In genomic region chr17:59707971-59708425, GRCh38 we compare ENCODE assay signal across 7 cellular contexts. TPM values are rescaled to one million over a fixed set of nuclear protein-coding genes. Genes with fewer than 3 reads are reported as not detected.
DNase-seq lines count a peak whose midpoint lies in the region; ATAC-seq and TF ChIP-seq lines count a peak whose summit lies in the region.

No MANE protein-coding gene starts in this region.

- no peaks in the 10 kb centered on the region for H3K9me3 Mint-ChIP-seq in endothelial cell (ENCODE audit: unreplicated experiment)

- peaks cover 23% of the 10 kb centered on the region for H3K27me3 Mint-ChIP-seq in endothelial cell (ENCODE audit: unreplicated experiment)

- POLR2A ChIA-PET in Panc1 (lab: Charles Lee), result interaction anchor here (0.5 to 2.3 kb wide), 8 partner anchors 49 to 414 kb away, joined by 3 to 12 read pairs (median 4); no protein-coding TSS in a partner anchor

- no TSS peak for BruUV-seq in Panc1 (replicated peaks; lab: Mats Ljungman, UMichigan)

- H2AFZ ChIP-seq in neural cell (ENCODE audit: low read depth, low read length), result peak overlapping the region; percentile 81

- in situ Hi-C loops in Panc1 (cut with HindIII; ENCODE audit: low pct_unique_long_range_greater_than_20kb, low sequenced_read_pairs), result no loop called here

- no peaks in the 10 kb centered on the region for H3F3A ChIP-seq in neural cell (ENCODE audit: insufficient read depth, low read length, poor library complexity, severe bottlenecking)

- intact Hi-C loops in Panc1 (cut with micrococcal nuclease; ENCODE audit: unreplicated experiment), result no loop called here

- peaks cover 6% of the 10 kb centered on the region for H3K36me3 Mint-ChIP-seq in endothelial cell (ENCODE audit: low read depth, unreplicated experiment)

- H3K27me3 ChIP-seq in Panc1 (ENCODE audit: control insufficient read depth, insufficient read depth, low read length) (no peaks in the 10 kb centered on the region), neural cell (ENCODE audit: insufficient read depth, low read depth, low read length) (no peaks in the 10 kb centered on the region)

- H3K4me3 ChIP-seq in Panc1 (ENCODE audit: low read depth in 2 of 2, low read length in 2 of 2) (peak overlapping the region; percentile 99), neural cell (ENCODE audit: low read length) (peak overlapping the region; percentile 83)

- no peaks in the 10 kb centered on the region for H4K20me1 ChIP-seq in neural cell (ENCODE audit: insufficient read depth)

- H3K4me3 Mint-ChIP-seq in endothelial cell (ENCODE audit: unreplicated experiment), result peak overlapping the region; percentile 95

- DNase-seq in Panc1 (ENCODE audit: low read depth, low spot score) (no peak), endothelial cell (ENCODE audit: low spot score) (no peak), NCI-H1436 (lab: John Stamatoyannopoulos, UW) (no peak), epidermal melanocyte (ENCODE audit: insufficient read length, low spot score) (no peak), NCI-H524 treated with DMSO at 0.1 percent for 48 hours (lab: John Stamatoyannopoulos, UW) (no peak)

- H3K4me2 ChIP-seq in neural cell (ENCODE audit: low read length), result peak overlapping the region; percentile 95

- H3K4me1 ChIP-seq in Panc1 (ENCODE audit: control insufficient read depth, insufficient read depth, low read length), result peaks cover 24% of the 10 kb centered on the region

- peak overlapping the region; percentile 83 for H3K9ac ChIP-seq in neural cell (ENCODE audit: low read length)

- ATAC-seq in GM21515 (IDR thresholded peaks at IDR 0.05; ENCODE audit: unreplicated experiment) (peak; percentile 11), Panc1 (peak; percentile 5; the same call in 1 of the 2 replicates)

- H3K36me3 ChIP-seq in Panc1 (ENCODE audit: control insufficient read depth, insufficient read depth, low read length) (peaks cover 30% of the 10 kb centered on the region), neural cell (ENCODE audit: insufficient read depth, low read length) (no peaks in the 10 kb centered on the region)

- H3K27ac Mint-ChIP-seq in endothelial cell (ENCODE audit: unreplicated experiment), result peak overlapping the region; percentile 99

- no peak for TF ChIP-seq CTCF in Panc1 (IDR thresholded peaks at IDR 0.05)
- no peak for TF ChIP-seq CTCF in endothelial cell (IDR thresholded peaks at IDR 0.05; ENCODE audit: unreplicated experiment)
- no peak for TF ChIP-seq CTCF in neural cell (IDR thresholded peaks at IDR 0.05; ENCODE audit: poor library complexity, severe bottlenecking)

- peaks cover 50% of the 10 kb centered on the region for H3K79me2 ChIP-seq in neural cell (replicated peaks; ENCODE audit: insufficient read depth, low read length)

- H3K9me3 ChIP-seq in Panc1 (ENCODE audit: control insufficient read depth, insufficient read depth, low read depth, low read length) (no peaks in the 10 kb centered on the region), neural cell (ENCODE audit: low read length) (no peaks in the 10 kb centered on the region)

- H3K4me1 Mint-ChIP-seq in endothelial cell (ENCODE audit: unreplicated experiment), result peaks cover 33% of the 10 kb centered on the region

- no peak for TF ChIP-seq RAD21 in neural cell (conservative IDR thresholded peaks at IDR 0.05)

- CTCF ChIA-PET in Panc1 (lab: Charles Lee), result interaction anchor here (0.6 kb wide), 1 partner anchor 136 kb away, joined by 5 read pairs; no protein-coding TSS in a partner anchor

- no peak for TF ChIP-seq EP300 in neural cell (conservative IDR thresholded peaks at IDR 0.05; ENCODE audit: poor library complexity, severe bottlenecking)

- H3K27ac ChIP-seq in Panc1 (ENCODE audit: low read length) (peak overlapping the region; percentile 96), neural cell (ENCODE audit: low read length) (peak overlapping the region; percentile 87)

- no peaks in the 10 kb centered on the region for H3K9me2 ChIP-seq in neural cell (ENCODE audit: insufficient read depth, low read length)

TF ChIP-seq in neural cell, 6 proteins besides CTCF, POLR2A, EP300 and RAD21:
- TF ChIP-seq SMC3 (conservative IDR thresholded peaks at IDR 0.05; ENCODE audit: poor library complexity) (no peak), EZH2 (IDR thresholded peaks at IDR 0.05; ENCODE audit: borderline replicate concordance, insufficient read depth, low read length, poor library complexity, severe bottlenecking) (no peak), POLR2AphosphoS5 (IDR thresholded peaks at IDR 0.05) (no peak), TAF1 (IDR thresholded peaks at IDR 0.05; ENCODE audit: low read depth) (no peak), MXI1 (conservative IDR thresholded peaks at IDR 0.05; ENCODE audit: poor library complexity, severe bottlenecking) (no peak)
- TF ChIP-seq, protein P1, sequence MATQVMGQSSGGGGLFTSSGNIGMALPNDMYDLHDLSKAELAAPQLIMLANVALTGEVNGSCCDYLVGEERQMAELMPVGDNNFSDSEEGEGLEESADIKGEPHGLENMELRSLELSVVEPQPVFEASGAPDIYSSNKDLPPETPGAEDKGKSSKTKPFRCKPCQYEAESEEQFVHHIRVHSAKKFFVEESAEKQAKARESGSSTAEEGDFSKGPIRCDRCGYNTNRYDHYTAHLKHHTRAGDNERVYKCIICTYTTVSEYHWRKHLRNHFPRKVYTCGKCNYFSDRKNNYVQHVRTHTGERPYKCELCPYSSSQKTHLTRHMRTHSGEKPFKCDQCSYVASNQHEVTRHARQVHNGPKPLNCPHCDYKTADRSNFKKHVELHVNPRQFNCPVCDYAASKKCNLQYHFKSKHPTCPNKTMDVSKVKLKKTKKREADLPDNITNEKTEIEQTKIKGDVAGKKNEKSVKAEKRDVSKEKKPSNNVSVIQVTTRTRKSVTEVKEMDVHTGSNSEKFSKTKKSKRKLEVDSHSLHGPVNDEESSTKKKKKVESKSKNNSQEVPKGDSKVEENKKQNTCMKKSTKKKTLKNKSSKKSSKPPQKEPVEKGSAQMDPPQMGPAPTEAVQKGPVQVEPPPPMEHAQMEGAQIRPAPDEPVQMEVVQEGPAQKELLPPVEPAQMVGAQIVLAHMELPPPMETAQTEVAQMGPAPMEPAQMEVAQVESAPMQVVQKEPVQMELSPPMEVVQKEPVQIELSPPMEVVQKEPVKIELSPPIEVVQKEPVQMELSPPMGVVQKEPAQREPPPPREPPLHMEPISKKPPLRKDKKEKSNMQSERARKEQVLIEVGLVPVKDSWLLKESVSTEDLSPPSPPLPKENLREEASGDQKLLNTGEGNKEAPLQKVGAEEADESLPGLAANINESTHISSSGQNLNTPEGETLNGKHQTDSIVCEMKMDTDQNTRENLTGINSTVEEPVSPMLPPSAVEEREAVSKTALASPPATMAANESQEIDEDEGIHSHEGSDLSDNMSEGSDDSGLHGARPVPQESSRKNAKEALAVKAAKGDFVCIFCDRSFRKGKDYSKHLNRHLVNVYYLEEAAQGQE (IDR thresholded peaks at IDR 0.05; ENCODE audit: borderline replicate concordance), result no peak

RNA-seq across cellular contexts. Expression of gene VMP1, which starts 0.5 kb away (rescaled TPM):
- total RNA-seq in Panc1 (2021; ENCODE audit: unreplicated experiment) (281 TPM), endothelial cell (ENCODE audit: unreplicated experiment) (64.9 TPM)
- 139 TPM for polyA plus RNA-seq in Panc1 (2012; ENCODE audit: insufficient read length)
- polyA plus RNA-seq in neural cell, result 64.4 and 75.9 TPM in 2 replicates
- polyA minus RNA-seq in neural cell, result 151 and 206 TPM in 2 replicates

RNA-seq across cellular contexts. Expression of gene PTRH2, which starts 0.8 kb away (rescaled TPM):
- total RNA-seq in Panc1 (2021; ENCODE audit: unreplicated experiment) (40.2 TPM), endothelial cell (ENCODE audit: unreplicated experiment) (15.4 TPM)
- polyA plus RNA-seq in Panc1 (2012; ENCODE audit: insufficient read length), result 36.1 TPM
- 11.7 and 13.2 TPM in 2 replicates for polyA plus RNA-seq in neural cell
- polyA minus RNA-seq in neural cell, result 12.6 and 14.6 TPM in 2 replicates
